Comparison of ENCODE assay signal across 21 cellular contexts in the genomic region with DNA sequence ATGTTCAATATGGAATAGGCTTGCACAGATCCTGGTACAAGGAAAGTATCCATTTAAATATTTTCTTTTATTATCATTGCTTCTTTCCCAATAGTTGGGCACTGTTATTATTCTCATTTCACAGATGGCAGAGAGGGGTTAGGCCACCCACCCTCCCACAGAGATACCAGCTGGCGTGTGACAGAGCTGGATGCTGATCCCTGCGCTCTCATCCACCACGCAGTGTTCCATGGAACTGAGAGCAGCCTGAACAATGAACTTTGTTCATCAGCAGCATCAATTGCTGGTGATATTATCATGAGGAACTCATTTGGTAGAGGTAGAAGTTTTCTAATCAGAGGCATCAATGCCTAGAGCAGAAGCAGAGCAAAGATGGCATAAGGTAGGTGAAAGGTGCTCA.
DNase-seq lines count a peak whose midpoint lies in the region; ATAC-seq, FAIRE-seq and TF ChIP-seq lines count a peak whose summit lies in the region.
"Had no signal": no experiment of that assay in that cellular context is flagged by ENCODE, and none has a peak within 500 bp of the region (broad histone marks: within the 10 kb centered on the region; RNA-seq: fewer than 3 reads in every experiment).

No MANE protein-coding gene starts in this region.

- no peak for ATAC-seq in stimulated activated memory B cell treated with anti-CD40 and anti-IgM and Interleukin-4, amounts not matched to agents 10 μg/mL and 1 μg/mL and 100 μg/mL, for 72 hours
- ATAC-seq: GM12878, Right ventricle myocardium inferior had no signal

- no peak for FAIRE-seq in GM12892 (lab: Jason Lieb, UNC)
- FAIRE-seq: D721Med, GM12878, GM18507 had no signal

- H3F3A ChIP-seq in GM23248 (ENCODE audit: insufficient read depth), result peaks cover 31% of the 10 kb centered on the region

- H3K4me3 ChIP-seq in GM23248 (no peak overlapping the region), SJSA1 (no peak overlapping the region), esophagus muscularis mucosa (no peak overlapping the region)
- H3K4me3 ChIP-seq: GM12878, SK-N-MC had no signal

- H3K27me3 Mint-ChIP-seq in stimulated activated memory B cell treated with anti-CD40 and anti-IgM and Interleukin-4, amounts not matched to agents 10 μg/mL and 1 μg/mL and 100 μg/mL, for 72 hours, result no peaks in the 10 kb centered on the region
- H3K27me3 Mint-ChIP-seq in CD14-positive monocyte (ENCODE audit: low read depth in 3 of 3), result peaks cover 0 to 2% (median 0%) of the 10 kb centered on the region in 3 donors
- H3K27me3 Mint-ChIP-seq: T-cell had no signal

- H3K27me3 ChIP-seq in GM23248 (replicated peaks; ENCODE audit: insufficient read depth) (no peaks in the 10 kb centered on the region), SJSA1 (replicated peaks) (no peaks in the 10 kb centered on the region; the same call in 1 of the 2 replicates), esophagus muscularis mucosa (no peaks in the 10 kb centered on the region)
- H3K27me3 ChIP-seq: BE2C had no signal

- H3K36me3 Mint-ChIP-seq in stimulated activated memory B cell treated with anti-CD40 and anti-IgM and Interleukin-4, amounts not matched to agents 10 μg/mL and 1 μg/mL and 100 μg/mL, for 72 hours, result no peaks in the 10 kb centered on the region
- H3K36me3 Mint-ChIP-seq in CD14-positive monocyte, result no peaks in the 10 kb centered on the region
- H3K36me3 Mint-ChIP-seq: CD8-positive, alpha-beta memory T cell; T-cell had no signal

- TF ChIP-seq POLR2A in esophagus muscularis mucosa (IDR thresholded peaks at IDR 0.05; ENCODE audit: low read depth) (no peak), GM12892 (IDR thresholded peaks at IDR 0.05; ENCODE audit: low read depth, low read length) (no peak)

- DNase-seq in GM23248 (no peak), SJSA1 (ENCODE audit: low read depth in 1 of 2, low spot score in 2 of 2) (no peak), esophagus muscularis mucosa (ENCODE audit: extremely low spot score) (peak; percentile 45), NOMO-1 treated with dmso at 0.1 percent for 144 hours (lab: John Stamatoyannopoulos, UW; ENCODE audit: unreplicated experiment) (no peak), HK-2 (ENCODE audit: unreplicated experiment) (no peak), GM12892 (ENCODE audit: insufficient read length) (no peak), CD14-positive monocyte (ENCODE audit: low spot score) (no peak)
- DNase-seq: BE2C; CD8-positive, alpha-beta memory T cell; DND-41; GDM1; NCI-H1417; NCI-H2029 treated with DMSO at 0.1 percent for 48 hours; NCI-H2227 treated with DMSO at 0.1 percent for 48 hours; T-cell had no signal

- TF ChIP-seq CTCF in esophagus muscularis mucosa (IDR thresholded peaks at IDR 0.05) (no peak), CD14-positive monocyte (IDR thresholded peaks at IDR 0.05) (no peak)

- no peaks in the 10 kb centered on the region for H3K9me2 ChIP-seq in GM23248 (ENCODE audit: insufficient read depth)

- no peaks in the 10 kb centered on the region for H3K9me3 ChIP-seq in GM23248 (ENCODE audit: low read depth)
- H3K9me3 ChIP-seq in SJSA1 (replicated peaks), result no peaks in the 10 kb centered on the region
- no peaks in the 10 kb centered on the region for H3K9me3 ChIP-seq in esophagus muscularis mucosa
- H3K9me3 ChIP-seq: BE2C had no signal

- H3K79me2 ChIP-seq in GM23248 (ENCODE audit: insufficient read depth), result no peaks in the 10 kb centered on the region

- 93 to 95% methylated on average over 3 of the region's 3 CpGs for whole genome bisulfite sequencing in GM23248 (ENCODE audit: low coverage in 1 of 2, low lambda C conversion rate in 2 of 2, missing lambda C conversion rate in 2 of 2), 2 experiments
- WGBS in esophagus muscularis mucosa, result 92% methylated on average over 3 of the region's 3 CpGs

- H3K4me1 ChIP-seq in GM23248 (ENCODE audit: insufficient read depth), result peaks cover 55% of the 10 kb centered on the region
- H3K4me1 ChIP-seq in SJSA1 (replicated peaks), result peaks cover 65% of the 10 kb centered on the region
- H3K4me1 ChIP-seq in esophagus muscularis mucosa, result peaks cover 3 to 15% (median 8%) of the 10 kb centered on the region in 4 donors
- H3K4me1 ChIP-seq: BE2C had no signal

- H3K27ac ChIP-seq in GM23248 (peak overlapping the region; percentile 50), SJSA1 (peak overlapping the region; percentile 45), esophagus muscularis mucosa (replicated peaks in 1 of 4) (no peak overlapping the region)
- H3K27ac ChIP-seq: SK-N-MC had no signal

- TF ChIP-seq EP300 in esophagus muscularis mucosa (IDR thresholded peaks at IDR 0.05), result no peak

- H3K4me2 ChIP-seq in GM23248 (ENCODE audit: unreplicated experiment), result peak overlapping the region; percentile 7

- in situ Hi-C loops in GM23248 (cut with MboI), result loop anchor here (10.0 kb wide), 1 partner anchor 233 kb away; no protein-coding TSS in a partner anchor

- no peak overlapping the region for H2AFZ ChIP-seq in GM23248

- peaks cover 46% of the 10 kb centered on the region for H3K4me1 Mint-ChIP-seq in stimulated activated memory B cell treated with anti-CD40 and anti-IgM and Interleukin-4, amounts not matched to agents 10 μg/mL and 1 μg/mL and 100 μg/mL, for 72 hours
- peaks cover 63% of the 10 kb centered on the region for H3K4me1 Mint-ChIP-seq in CD14-positive monocyte

- no peaks in the 10 kb centered on the region for H3K36me3 ChIP-seq in GM23248 (ENCODE audit: low read depth)
- H3K36me3 ChIP-seq in SJSA1, result no peaks in the 10 kb centered on the region
- H3K36me3 ChIP-seq in esophagus muscularis mucosa, result no peaks in the 10 kb centered on the region
- H3K36me3 ChIP-seq: BE2C had no signal

- H3K9me3 Mint-ChIP-seq in stimulated activated memory B cell treated with anti-CD40 and anti-IgM and Interleukin-4, amounts not matched to agents 10 μg/mL and 1 μg/mL and 100 μg/mL, for 72 hours, result no peaks in the 10 kb centered on the region
- H3K9me3 Mint-ChIP-seq in CD14-positive monocyte, result peaks cover 0 to 3% (median 0%) of the 10 kb centered on the region in 7 donors
- H3K9me3 Mint-ChIP-seq: CD8-positive, alpha-beta memory T cell had no signal

- intact Hi-C loops in esophagus muscularis mucosa (cut with DNase I), result no loop called here
- intact Hi-C loops in CD14-positive monocyte (cut with micrococcal nuclease), result loop anchor here in 1 of 2 donors (10.0 kb wide), 1 partner anchor 87 kb away; no protein-coding TSS in a partner anchor

- no peaks in the 10 kb centered on the region for H4K20me1 ChIP-seq in GM23248 (ENCODE audit: insufficient read depth)

- peak overlapping the region; percentile 66 for H3K27ac Mint-ChIP-seq in stimulated activated memory B cell treated with anti-CD40 and anti-IgM and Interleukin-4, amounts not matched to agents 10 μg/mL and 1 μg/mL and 100 μg/mL, for 72 hours
- no peak overlapping the region for H3K27ac Mint-ChIP-seq in CD14-positive monocyte

- H3K9ac ChIP-seq in GM23248, result no peak overlapping the region

- no peak overlapping the region for H3K4me3 Mint-ChIP-seq in stimulated activated memory B cell treated with anti-CD40 and anti-IgM and Interleukin-4, amounts not matched to agents 10 μg/mL and 1 μg/mL and 100 μg/mL, for 72 hours
- no peak overlapping the region for H3K4me3 Mint-ChIP-seq in CD14-positive monocyte
- H3K4me3 Mint-ChIP-seq: CD8-positive, alpha-beta memory T cell; T-cell had no signal

Comparison
In these comparisons a context has a peak if more than half of its experiments do, and no peak if none do; other contexts are left out.
1. H3K27ac ChIP-seq: peak in GM23248 (single experiment) and SJSA1 (single experiment); none in esophagus muscularis mucosa (0 of 4).